Comparison of ENCODE assay signal across 18 cellular contexts in genomic region chr2:21362101-21362500, GRCh38.
A peak's percentile ranks its signal among the peaks of the same experiment; 100 is the strongest.
DNase-seq lines count a peak whose midpoint lies in the region; ATAC-seq, FAIRE-seq and TF ChIP-seq lines count a peak whose summit lies in the region.
"Had no signal": no experiment of that assay in that cellular context is flagged by ENCODE, and none has a peak within 500 bp of the region (broad histone marks: within the 10 kb centered on the region; RNA-seq: fewer than 3 reads in every experiment).

No MANE protein-coding gene starts in this region.

- no peaks in the 10 kb centered on the region for H3K27me3 Mint-ChIP-seq in MCF 10A (ENCODE audit: insufficient read depth, unreplicated experiment)
- H3K27me3 Mint-ChIP-seq: CD4-positive, alpha-beta memory T cell had no signal

- intact Hi-C loops in MCF 10A (cut with micrococcal nuclease), result no loop called here
- intact Hi-C loops in breast epithelium (cut with DNase I; ENCODE audit: low total_unique reads), result no loop called here

- CTCF ChIA-PET in MCF 10A (lab: Yijun Ruan, JAX), result no interaction called here

- ATAC-seq in GM19455 (IDR thresholded peaks at IDR 0.05; ENCODE audit: unreplicated experiment), result no peak
- ATAC-seq: A549 had no signal

- POLR2A ChIA-PET in MCF 10A (lab: Yijun Ruan, JAX), result interaction anchor here (0.6 to 0.9 kb wide), 4 partner anchors 9 to 66 kb away, joined by 3 to 5 read pairs (median 3); no protein-coding TSS in a partner anchor

- H3K9me3 ChIP-seq in breast epithelium (no peaks in the 10 kb centered on the region), small intestine (ENCODE audit: control insufficient read depth, low read depth) (no peaks in the 10 kb centered on the region)
- H3K9me3 ChIP-seq: A549, BE2C had no signal

- no peak overlapping the region for H3K4me3 Mint-ChIP-seq in MCF 10A (ENCODE audit: unreplicated experiment)
- H3K4me3 Mint-ChIP-seq: CD4-positive, alpha-beta memory T cell; H9 had no signal

- 74 to 84% (median 80%) methylated on average over 5 of the region's 5 CpGs for WGBS in small intestine, 3 donors

- H3K4me1 ChIP-seq in breast epithelium (no peaks in the 10 kb centered on the region), small intestine (ENCODE audit: control insufficient read depth in 2 of 2, insufficient read depth in 1 of 2, low read depth in 1 of 2, low read length in 1 of 2) (no peaks in the 10 kb centered on the region)
- H3K4me1 ChIP-seq: A549, BE2C had no signal

- H3K27ac ChIP-seq in breast epithelium, result no peak overlapping the region
- H3K27ac ChIP-seq in caudate nucleus (ENCODE audit: low read depth, low read length), result no peak overlapping the region
- H3K27ac ChIP-seq in small intestine (ENCODE audit: low read depth in 1 of 2, low read length in 1 of 2), result no peak overlapping the region
- H3K27ac ChIP-seq: A549, C4-2B had no signal

- peak overlapping the region; percentile 92 for H3K27ac Mint-ChIP-seq in MCF 10A (ENCODE audit: low read depth, unreplicated experiment)
- H3K27ac Mint-ChIP-seq: CD4-positive, alpha-beta memory T cell had no signal

- H3K4me1 Mint-ChIP-seq in MCF 10A (ENCODE audit: insufficient read depth, unreplicated experiment), result peaks cover 29% of the 10 kb centered on the region
- H3K4me1 Mint-ChIP-seq: CD4-positive, alpha-beta memory T cell had no signal

- TF ChIP-seq CTCF in MCF 10A (IDR thresholded peaks at IDR 0.05; ENCODE audit: unreplicated experiment) (no peak), breast epithelium (IDR thresholded peaks at IDR 0.05) (no peak), epithelial cell of esophagus (IDR thresholded peaks at IDR 0.05; ENCODE audit: insufficient read depth, low read depth, low read length, missing control alignments) (no peak)

- H3K36me3 ChIP-seq in breast epithelium (no peaks in the 10 kb centered on the region), small intestine (ENCODE audit: control insufficient read depth in 2 of 2, insufficient read depth in 2 of 2, low read length in 2 of 2) (no peaks in the 10 kb centered on the region)
- H3K36me3 ChIP-seq: BE2C had no signal

- BruUV-seq in MCF 10A (replicated peaks; lab: Mats Ljungman, UMichigan), result no TSS peak

- no peaks in the 10 kb centered on the region for H3K36me3 Mint-ChIP-seq in MCF 10A (ENCODE audit: insufficient read depth, unreplicated experiment)
- H3K36me3 Mint-ChIP-seq: CD4-positive, alpha-beta memory T cell had no signal

- no peak for TF ChIP-seq POLR2A in breast epithelium (IDR thresholded peaks at IDR 0.05)

- H3K4me3 ChIP-seq in breast epithelium (no peak overlapping the region), epithelial cell of esophagus (ENCODE audit: low read length) (no peak overlapping the region), small intestine (ENCODE audit: low read depth in 1 of 2, low read length in 2 of 2) (no peak overlapping the region)
- H3K4me3 ChIP-seq: A549 had no signal

- no peaks in the 10 kb centered on the region for H3K27me3 ChIP-seq in breast epithelium
- no peaks in the 10 kb centered on the region for H3K27me3 ChIP-seq in small intestine (ENCODE audit: control insufficient read depth in 2 of 2, insufficient read depth in 2 of 2, low read length in 2 of 2)
- H3K27me3 ChIP-seq: BE2C had no signal

- no peaks in the 10 kb centered on the region for H3K9me3 Mint-ChIP-seq in MCF 10A (ENCODE audit: unreplicated experiment)

- peak; percentile 9 for FAIRE-seq in urothelium cell line (lab: Jason Lieb, UNC)
- FAIRE-seq in small intestine (lab: Jason Lieb, UNC), result no peak
- FAIRE-seq: A549, G401.6, GM12891 had no signal

- DNase-seq in MCF 10A (ENCODE audit: unreplicated experiment) (peak; percentile 56), breast epithelium (ENCODE audit: low spot score in 2 of 2) (no peak), NCI-H2171 (lab: John Stamatoyannopoulos, UW) (peak; percentile 78), epithelial cell of esophagus (ENCODE audit: low read depth) (peak; percentile 43), urothelium cell line (ENCODE audit: low spot score) (no peak), caudate nucleus (lab: John Stamatoyannopoulos, UW) (no peak), small intestine (no peak)
- DNase-seq: BE2C; CD4-positive, alpha-beta memory T cell; DMS79 treated with DMSO at 0.1 percent for 48 hours; EL; H9; KG1 had no signal

Comparison
In these comparisons a context has a peak if more than half of its experiments do, and no peak if none do; other contexts are left out.
1. DNase-seq: peak in MCF 10A (single experiment), NCI-H2171 (single experiment) and epithelial cell of esophagus (single experiment); none in breast epithelium (0 of 2), urothelium cell line (single experiment), caudate nucleus (0 of 61) and small intestine (single experiment).